Comparison of ENCODE assay signal across 13 cellular contexts in genomic region chr11:2265854-2266585, GRCh38. TPM values are rescaled to one million over a fixed set of nuclear protein-coding genes. Genes with fewer than 3 reads are reported as not detected.
DNase-seq lines count a peak whose midpoint lies in the region; ATAC-seq and TF ChIP-seq lines count a peak whose summit lies in the region.
"Had no signal": no experiment of that assay in that cellular context is flagged by ENCODE, and none has a peak within 500 bp of the region (broad histone marks: within the 10 kb centered on the region; RNA-seq: fewer than 3 reads in every experiment).

No MANE protein-coding gene starts in this region.

- CTCF ChIA-PET in activated CD4-positive, alpha-beta memory T cell treated with anti-CD3 and anti-CD28 coated beads, Interleukin-2, amount 10 ng/mL, durations not matched to agents 7 days and 5 days (lab: Charles Lee), result interaction anchor here (1.3 kb wide), 1 partner anchor 155 kb away, joined by 4 read pairs; no protein-coding TSS in a partner anchor

- H3K9ac ChIP-seq in mucosa of rectum (ENCODE audit: low read depth in 1 of 2, low read length in 2 of 2), result no peak overlapping the region

- H3K27me3 Mint-ChIP-seq in stimulated activated naive CD8-positive, alpha-beta T cell treated with anti-CD3 and anti-CD28 coated beads, Interleukin-15, Interleukin-2, amounts not matched to agents 100 ng/mL and 50 ng/mL, for 24 hours, result peaks cover 3% of the 10 kb centered on the region
- H3K27me3 Mint-ChIP-seq in activated CD4-positive, alpha-beta memory T cell treated with anti-CD3 and anti-CD28 coated beads, Interleukin-2, amount 10 ng/mL, durations not matched to agents 7 days and 5 days, result peaks cover 17% of the 10 kb centered on the region

- H3K4me3 Mint-ChIP-seq in stimulated activated naive CD8-positive, alpha-beta T cell treated with anti-CD3 and anti-CD28 coated beads, Interleukin-15, Interleukin-2, amounts not matched to agents 100 ng/mL and 50 ng/mL, for 24 hours, result peak overlapping the region; percentile 57
- H3K4me3 Mint-ChIP-seq in activated CD4-positive, alpha-beta memory T cell treated with anti-CD3 and anti-CD28 coated beads, Interleukin-2, amount 10 ng/mL, durations not matched to agents 7 days and 5 days, result no peak overlapping the region
- H3K4me3 Mint-ChIP-seq: activated naive CD4-positive, alpha-beta T cell treated with anti-CD3 and anti-CD28 coated beads, Interleukin-2, amount 10 ng/mL, durations not matched to agents 7 days and 5 days had no signal

- no peak for DNase-seq in stimulated activated naive CD8-positive, alpha-beta T cell treated with anti-CD3 and anti-CD28 coated beads, Interleukin-15, Interleukin-2, amounts not matched to agents 100 U/mL and 50 U/mL, for 24 hours
- no peak for DNase-seq in activated CD4-positive, alpha-beta memory T cell treated with anti-CD3 and anti-CD28 coated beads, Interleukin-2, amount 10 ng/mL, durations not matched to agents 7 days and 5 days
- DNase-seq in NCI-H446 (lab: John Stamatoyannopoulos, UW) (no peak), gastrocnemius medialis (no peak), NCI-H1436 (lab: John Stamatoyannopoulos, UW) (no peak)
- DNase-seq: sigmoid colon, T1000 had no signal

- no peaks in the 10 kb centered on the region for H3K36me3 Mint-ChIP-seq in stimulated activated naive CD8-positive, alpha-beta T cell treated with anti-CD3 and anti-CD28 coated beads, Interleukin-15, Interleukin-2, amounts not matched to agents 100 ng/mL and 50 ng/mL, for 24 hours (ENCODE audit: low read depth)
- H3K36me3 Mint-ChIP-seq in activated CD4-positive, alpha-beta memory T cell treated with anti-CD3 and anti-CD28 coated beads, Interleukin-2, amount 10 ng/mL, durations not matched to agents 7 days and 5 days (ENCODE audit: low read depth), result no peaks in the 10 kb centered on the region
- H3K36me3 Mint-ChIP-seq: activated naive CD4-positive, alpha-beta T cell treated with anti-CD3 and anti-CD28 coated beads, Interleukin-2, amount 10 ng/mL, durations not matched to agents 7 days and 5 days had no signal

- H3K4me1 Mint-ChIP-seq in stimulated activated naive CD8-positive, alpha-beta T cell treated with anti-CD3 and anti-CD28 coated beads, Interleukin-15, Interleukin-2, amounts not matched to agents 100 ng/mL and 50 ng/mL, for 24 hours (ENCODE audit: low read depth), result peaks cover 37% of the 10 kb centered on the region
- peaks cover 33% of the 10 kb centered on the region for H3K4me1 Mint-ChIP-seq in activated CD4-positive, alpha-beta memory T cell treated with anti-CD3 and anti-CD28 coated beads, Interleukin-2, amount 10 ng/mL, durations not matched to agents 7 days and 5 days

- in situ Hi-C loops in gastrocnemius medialis (cut with MboI; ENCODE audit: low sequenced_read_pairs in 4 of 4), result no loop called here

- peak overlapping the region; percentile 82 for H3K27ac Mint-ChIP-seq in stimulated activated naive CD8-positive, alpha-beta T cell treated with anti-CD3 and anti-CD28 coated beads, Interleukin-15, Interleukin-2, amounts not matched to agents 100 ng/mL and 50 ng/mL, for 24 hours
- H3K27ac Mint-ChIP-seq in activated CD4-positive, alpha-beta memory T cell treated with anti-CD3 and anti-CD28 coated beads, Interleukin-2, amount 10 ng/mL, durations not matched to agents 7 days and 5 days, result peak overlapping the region; percentile 25
- H3K27ac Mint-ChIP-seq: activated naive CD4-positive, alpha-beta T cell treated with anti-CD3 and anti-CD28 coated beads, Interleukin-2, amount 10 ng/mL, durations not matched to agents 7 days and 5 days had no signal

- peaks cover 2 to 8% of the 10 kb centered on the region in 2 donors for H3K4me1 ChIP-seq in mucosa of rectum (ENCODE audit: control insufficient read depth in 2 of 2, insufficient read depth in 2 of 2, low read length in 2 of 2)
- no peaks in the 10 kb centered on the region for H3K4me1 ChIP-seq in gastrocnemius medialis

- H3K9me3 Mint-ChIP-seq in stimulated activated naive CD8-positive, alpha-beta T cell treated with anti-CD3 and anti-CD28 coated beads, Interleukin-15, Interleukin-2, amounts not matched to agents 100 ng/mL and 50 ng/mL, for 24 hours, result no peaks in the 10 kb centered on the region
- no peaks in the 10 kb centered on the region for H3K9me3 Mint-ChIP-seq in activated CD4-positive, alpha-beta memory T cell treated with anti-CD3 and anti-CD28 coated beads, Interleukin-2, amount 10 ng/mL, durations not matched to agents 7 days and 5 days
- H3K9me3 Mint-ChIP-seq: activated naive CD4-positive, alpha-beta T cell treated with anti-CD3 and anti-CD28 coated beads, Interleukin-2, amount 10 ng/mL, durations not matched to agents 7 days and 5 days had no signal

- POLR2A ChIA-PET in activated CD4-positive, alpha-beta memory T cell treated with anti-CD3 and anti-CD28 coated beads, Interleukin-2, amount 10 ng/mL, durations not matched to agents 7 days and 5 days (lab: Charles Lee), result interaction anchor here (0.6 to 1.0 kb wide), 2 partner anchors 35 to 39 kb away, joined by 3 read pairs; partner anchors contain the start of genes C11orf21 and TSPAN32

- H3K27me3 ChIP-seq in mucosa of rectum (ENCODE audit: control insufficient read depth in 2 of 2, insufficient read depth in 2 of 2, low read length in 2 of 2), result peaks cover 0 to 9% of the 10 kb centered on the region in 2 donors
- peaks cover 25 to 35% (median 30%) of the 10 kb centered on the region in 3 donors for H3K27me3 ChIP-seq in gastrocnemius medialis

- intact Hi-C loops in gastrocnemius medialis (cut with DNase I; ENCODE audit: low total_unique reads), result no loop called here

- ATAC-seq in stimulated activated naive CD8-positive, alpha-beta T cell treated with anti-CD3 and anti-CD28 coated beads, Interleukin-15, Interleukin-2, amounts not matched to agents 100 U/mL and 50 U/mL, for 24 hours, result no peak
- no peak for ATAC-seq in gastrocnemius medialis
- ATAC-seq in HG03095 (IDR thresholded peaks at IDR 0.05; ENCODE audit: unreplicated experiment), result no peak

- TF ChIP-seq POLR2A in gastrocnemius medialis (IDR thresholded peaks at IDR 0.05), result no peak

- H3K4me3 ChIP-seq in mucosa of rectum (ENCODE audit: low read length in 2 of 2) (peak overlapping the region in 1 of 2 donors; percentile 26), gastrocnemius medialis (no peak overlapping the region)
- H3K4me3 ChIP-seq: sigmoid colon had no signal

- H3K27ac ChIP-seq in mucosa of rectum (ENCODE audit: low read depth in 2 of 2, low read length in 2 of 2), result peak overlapping the region; percentile 32 to 52
- H3K27ac ChIP-seq in gastrocnemius medialis, result no peak overlapping the region

- no peaks in the 10 kb centered on the region for H3K36me3 ChIP-seq in mucosa of rectum (ENCODE audit: control insufficient read depth in 2 of 2, insufficient read depth in 2 of 2, low read length in 2 of 2)
- H3K36me3 ChIP-seq in gastrocnemius medialis, result no peaks in the 10 kb centered on the region
- H3K36me3 ChIP-seq: sigmoid colon had no signal

- no peak for TF ChIP-seq CTCF in gastrocnemius medialis (IDR thresholded peaks at IDR 0.05 in 4 of 5, conservative IDR thresholded peaks at IDR 0.05 in 1 of 5)

- H3K9me3 ChIP-seq in mucosa of rectum (ENCODE audit: control insufficient read depth in 2 of 2, low read length in 2 of 2), result no peaks in the 10 kb centered on the region
- no peaks in the 10 kb centered on the region for H3K9me3 ChIP-seq in gastrocnemius medialis
- H3K9me3 ChIP-seq: sigmoid colon had no signal

RNA-seq across cellular contexts. Expression of gene ASCL2, which starts 4.4 kb away (rescaled TPM):
- total RNA-seq in activated CD4-positive, alpha-beta memory T cell treated with anti-CD3 and anti-CD28 coated beads, Interleukin-2, amount 10 ng/mL, durations not matched to agents 7 days and 5 days, result under 1 TPM; 0.35 to 0.68 TPM
- not detected for total RNA-seq in gastrocnemius medialis
- total RNA-seq: dermis microvascular lymphatic vessel endothelial cell, glomerular endothelial cell had no signal

RNA-seq across cellular contexts. Expression of gene C11orf21, which starts 35.7 kb away (rescaled TPM):
- total RNA-seq in activated CD4-positive, alpha-beta memory T cell treated with anti-CD3 and anti-CD28 coated beads, Interleukin-2, amount 10 ng/mL, durations not matched to agents 7 days and 5 days, result 10 to 100 TPM; 66.0 to 68.3 TPM
- under 1 TPM in 1 of 4 donors, not detected in 3; 0.10 TPM for total RNA-seq in gastrocnemius medialis
- total RNA-seq: dermis microvascular lymphatic vessel endothelial cell, glomerular endothelial cell had no signal

RNA-seq across cellular contexts. Expression of gene TSPAN32, which starts 35.8 kb away (rescaled TPM):
- total RNA-seq in activated CD4-positive, alpha-beta memory T cell treated with anti-CD3 and anti-CD28 coated beads, Interleukin-2, amount 10 ng/mL, durations not matched to agents 7 days and 5 days, result 10 to 100 TPM; 48.0 to 50.1 TPM
- total RNA-seq in gastrocnemius medialis, result not detected
- total RNA-seq: dermis microvascular lymphatic vessel endothelial cell, glomerular endothelial cell had no signal

Comparison
In these comparisons a context has a peak if more than half of its experiments do, and no peak if none do; other contexts are left out.
1. H3K27ac ChIP-seq: peak in mucosa of rectum (2 of 2); none in gastrocnemius medialis (0 of 4).
2. RNA of gene C11orf21, which starts 35.7 kb away (total RNA-seq): 66.0 to 68.3 TPM in activated CD4-positive, alpha-beta memory T cell treated with anti-CD3 and anti-CD28 coated beads, Interleukin-2, amount 10 ng/mL, durations not matched to agents 7 days and 5 days; 0.10 TPM in gastrocnemius medialis; every median in the first group is over 10 times any median in the second.
3. RNA of gene TSPAN32, which starts 35.8 kb away (total RNA-seq): 48.0 to 50.1 TPM in activated CD4-positive, alpha-beta memory T cell treated with anti-CD3 and anti-CD28 coated beads, Interleukin-2, amount 10 ng/mL, durations not matched to agents 7 days and 5 days; not detected in gastrocnemius medialis; every median in the first group is over 10 times any median in the second.